Comparison of ENCODE assay signal across 20 cellular contexts in the genomic region with DNA sequence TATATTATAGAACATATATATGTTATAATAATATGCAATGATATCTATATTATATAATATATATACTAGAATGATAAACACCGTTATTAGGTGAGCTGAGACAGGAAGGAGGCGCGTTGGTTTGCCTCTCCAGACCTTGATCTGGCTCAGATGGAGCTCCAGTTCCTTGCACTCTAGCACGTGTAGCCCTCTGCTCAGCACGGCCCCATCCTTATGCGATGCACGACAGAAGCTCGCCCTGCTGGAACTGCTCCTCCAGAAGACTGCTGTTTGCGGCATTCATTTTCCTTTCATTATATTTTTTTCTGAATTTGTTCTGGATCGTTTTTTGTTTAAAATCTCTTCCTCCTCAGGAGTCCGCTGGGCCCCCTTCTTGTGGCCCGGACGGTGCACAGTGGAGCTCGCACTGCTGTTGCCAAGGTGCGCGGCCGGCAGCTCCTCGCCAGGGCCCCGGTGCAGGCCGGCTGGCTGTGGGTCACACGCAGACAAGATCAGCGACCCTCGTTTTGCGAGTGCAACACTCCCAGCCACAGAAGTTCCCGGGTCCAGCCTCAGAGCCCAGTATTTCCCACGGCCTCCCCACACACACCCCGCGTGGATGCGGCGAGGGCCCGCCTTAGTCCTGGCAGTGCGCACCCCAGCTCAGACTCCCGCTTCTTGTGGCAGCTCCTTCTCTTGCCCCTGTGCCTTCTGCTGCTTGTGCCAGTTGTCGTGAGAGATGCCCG.
DNase-seq lines count a peak whose midpoint lies in the region; ATAC-seq and TF ChIP-seq lines count a peak whose summit lies in the region.
"Had no signal": no experiment of that assay in that cellular context is flagged by ENCODE, and none has a peak within 500 bp of the region (broad histone marks: within the 10 kb centered on the region; RNA-seq: fewer than 3 reads in every experiment).

No MANE protein-coding gene starts in this region.

- intact Hi-C loops in Right ventricle myocardium inferior (cut with DNase I) = no loop called here
- intact Hi-C loops in dorsolateral prefrontal cortex (cut with DNase I) = no loop called here
- intact Hi-C loops in spleen (cut with DNase I; ENCODE audit: low total_unique reads) = no loop called here

- peak overlapping the region in 1 of 2 donors; percentile 10 for H3K4me3 ChIP-seq in right atrium auricular region
- H3K4me3 ChIP-seq in dorsolateral prefrontal cortex = peak overlapping the region in 33 of 59 donors; percentile 6 to 57 (median 33)
- peak overlapping the region in 1 of 8 donors; percentile 45 for H3K4me3 ChIP-seq in spleen
- H3K4me3 ChIP-seq: adrenal gland; BLaER1 treated with 17β-estradiol and CSF1 and Interleukin-3, amounts not matched to agents 10 nM and 100 nM; HAP-1; SJCRH30; thyroid gland had no signal

- no peaks in the 10 kb centered on the region for H3K4me1 ChIP-seq in right atrium auricular region
- no peaks in the 10 kb centered on the region for H3K4me1 ChIP-seq in spleen
- H3K4me1 ChIP-seq: adrenal gland; BLaER1 treated with 17β-estradiol and CSF1 and Interleukin-3, amounts not matched to agents 10 nM and 100 nM; SJCRH30; thyroid gland had no signal

- ATAC-seq in Right ventricle myocardium inferior = no peak
- ATAC-seq in HG03354 (IDR thresholded peaks at IDR 0.05; ENCODE audit: poor library complexity, severe bottlenecking, unreplicated experiment) = peak; percentile 77
- ATAC-seq: activated CD4-positive, CD25-positive, alpha-beta regulatory T cell treated with anti-CD3 and anti-CD28 coated beads, Interleukin-2, amount 50 U/mL, for 24 hours; natural killer cell had no signal

- WGBS in spleen, 5 donors = 35 to 53% (median 47%) methylated on average over 34 to 35 of the region's 35 CpGs

- no peak for TF ChIP-seq CTCF in right atrium auricular region (IDR thresholded peaks at IDR 0.05)
- no peak for TF ChIP-seq CTCF in dorsolateral prefrontal cortex (IDR thresholded peaks at IDR 0.05 in 54 of 56, conservative IDR thresholded peaks at IDR 0.05 in 2 of 56; ENCODE audit: low read depth in 1 of 56, partially characterized antibody in 56 of 56)
- no peak for TF ChIP-seq CTCF in spleen (IDR thresholded peaks at IDR 0.05 in 8 of 11, conservative IDR thresholded peaks at IDR 0.05 in 3 of 11)

- DNase-seq in Right ventricle myocardium inferior (ENCODE audit: missing footprints) (peak; percentile 59), right atrium auricular region (ENCODE audit: low spot score) (no peak), dorsolateral prefrontal cortex (peak in 1 of 10 donors; percentile 31), spleen (peak; percentile 76)
- DNase-seq in stimulated activated CD4-positive, alpha-beta T cell treated with anti-CD3 and anti-CD28 coated beads, Interleukin-4, amount 100 ng/mL, for 1 hour = no peak
- DNase-seq in activated T-cell treated with anti-CD3 and anti-CD28 coated beads, Interleukin-2, amount 50 U/mL, for 48 hours = no peak
- no peak for DNase-seq in NK-92 treated with Interleukin-12 subunit alpha and Interleukin-12 subunit beta, amount 100 ng/mL, for 24 hours (lab: John Stamatoyannopoulos, UW)
- DNase-seq: adrenal gland, immature natural killer cell, Kasumi-1, mammary epithelial cell, natural killer cell, NCI-H1105 treated with DMSO at 0.1 percent for 48 hours, NCI-H524, SJCRH30, thyroid gland had no signal

- no peak for TF ChIP-seq POLR2A in spleen (IDR thresholded peaks at IDR 0.05)

- H3K27me3 ChIP-seq in right atrium auricular region (no peaks in the 10 kb centered on the region), dorsolateral prefrontal cortex (peaks cover 0 to 15% (median 0%) of the 10 kb centered on the region in 45 donors), spleen (replicated peaks in 1 of 7) (peaks cover 0 to 5% (median 0%) of the 10 kb centered on the region in 7 donors)
- H3K27me3 ChIP-seq: adrenal gland; BLaER1 treated with 17β-estradiol and CSF1 and Interleukin-3, amounts not matched to agents 10 nM and 100 nM; SJCRH30; thyroid gland had no signal

- H3K9me3 ChIP-seq in right atrium auricular region = no peaks in the 10 kb centered on the region
- peaks cover 0 to 5% (median 0%) of the 10 kb centered on the region in 8 donors for H3K9me3 ChIP-seq in spleen
- H3K9me3 ChIP-seq: adrenal gland, HAP-1, SJCRH30, thyroid gland had no signal

- H3K36me3 ChIP-seq in right atrium auricular region (no peaks in the 10 kb centered on the region), spleen (no peaks in the 10 kb centered on the region)
- H3K36me3 ChIP-seq: adrenal gland; BLaER1 treated with 17β-estradiol and CSF1 and Interleukin-3, amounts not matched to agents 10 nM and 100 nM; HAP-1; SJCRH30; thyroid gland had no signal

- H3K27ac ChIP-seq in right atrium auricular region (no peak overlapping the region), dorsolateral prefrontal cortex (peak overlapping the region in 16 of 59 donors; percentile 11 to 76 (median 34)), spleen (no peak overlapping the region)
- H3K27ac ChIP-seq: adrenal gland; BLaER1 treated with 17β-estradiol and CSF1 and Interleukin-3, amounts not matched to agents 10 nM and 100 nM; SJCRH30; thyroid gland had no signal

Comparison
In these comparisons a context has a peak if more than half of its experiments do, and no peak if none do; other contexts are left out.
1. DNase-seq: peak in Right ventricle myocardium inferior (single experiment) and spleen (single experiment); none in right atrium auricular region (single experiment), stimulated activated CD4-positive, alpha-beta T cell treated with anti-CD3 and anti-CD28 coated beads, Interleukin-4, amount 100 ng/mL, for 1 hour (single experiment), activated T-cell treated with anti-CD3 and anti-CD28 coated beads, Interleukin-2, amount 50 U/mL, for 48 hours (0 of 2) and NK-92 treated with Interleukin-12 subunit alpha and Interleukin-12 subunit beta, amount 100 ng/mL, for 24 hours (single experiment).